26 cellular contexts compared by ENCODE assay signal in the genomic region with DNA sequence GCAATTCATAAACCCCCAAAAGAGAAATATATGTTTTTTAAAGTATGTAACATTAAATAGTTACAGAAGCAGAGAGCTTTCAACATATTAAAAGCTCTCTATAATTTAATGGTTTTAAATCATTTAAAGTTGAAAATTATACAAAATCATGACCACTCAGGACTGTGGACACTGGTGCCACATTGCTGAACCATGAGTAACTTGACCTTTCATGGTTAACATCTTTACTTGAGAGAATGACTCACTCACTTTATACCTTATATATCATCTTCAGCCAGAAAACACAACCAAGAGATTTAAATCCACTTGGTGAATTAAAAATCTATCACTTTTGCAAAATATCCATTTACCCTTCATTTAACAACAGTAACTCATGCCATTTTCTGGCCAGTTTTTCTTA.
DNase-seq lines count a peak whose midpoint lies in the region; ATAC-seq, FAIRE-seq and TF ChIP-seq lines count a peak whose summit lies in the region.
"Had no signal": no experiment of that assay in that cellular context is flagged by ENCODE, and none has a peak within 500 bp of the region (broad histone marks: within the 10 kb centered on the region; RNA-seq: fewer than 3 reads in every experiment).

No MANE protein-coding gene starts in this region.

- ATAC-seq in GM21360 (IDR thresholded peaks at IDR 0.05; ENCODE audit: unreplicated experiment) = no peak
- ATAC-seq: activated T-cell treated with anti-CD3 and anti-CD28 coated beads, Interleukin-2, amount 50 U/mL, for 72 hours; stimulated activated naive CD8-positive, alpha-beta T cell treated with anti-CD3 and anti-CD28 coated beads, Interleukin-15, Interleukin-2, amounts not matched to agents 100 U/mL and 50 U/mL, for 24 hours; T-cell had no signal

- TF ChIP-seq CTCF in astrocyte (IDR thresholded peaks at IDR 0.05; ENCODE audit: insufficient read depth, low read depth, low read length) (no peak), nephron progenitor cell (IDR thresholded peaks at IDR 0.05) (no peak)

- H3K36me3 Mint-ChIP-seq in astrocyte (ENCODE audit: low read depth, unreplicated experiment) = no peaks in the 10 kb centered on the region
- H3K36me3 Mint-ChIP-seq in nephron progenitor cell (ENCODE audit: low read depth) = no peaks in the 10 kb centered on the region
- H3K36me3 Mint-ChIP-seq: activated naive CD4-positive, alpha-beta T cell treated with anti-CD3 and anti-CD28 coated beads, Interleukin-2, amount 50 U/mL, for 24 hours; naive B cell; T-cell had no signal

- no peak overlapping the region for H3K4me3 ChIP-seq in astrocyte (ENCODE audit: insufficient read depth, low read depth, low read length)
- H3K4me3 ChIP-seq: ascending aorta, HAP-1, tibial nerve had no signal

- H3K9me3 ChIP-seq in astrocyte (ENCODE audit: insufficient read depth, low read depth, low read length) = no peaks in the 10 kb centered on the region
- H3K9me3 ChIP-seq: ascending aorta, HAP-1 had no signal

- H2AFZ ChIP-seq in astrocyte (ENCODE audit: low read depth, low read length) = no peak overlapping the region
- H2AFZ ChIP-seq: parathyroid adenoma had no signal

- H3K27me3 Mint-ChIP-seq in astrocyte (ENCODE audit: low read depth, unreplicated experiment) (no peaks in the 10 kb centered on the region), nephron progenitor cell (ENCODE audit: low read depth, poor library complexity) (no peaks in the 10 kb centered on the region)
- H3K27me3 Mint-ChIP-seq: activated naive CD4-positive, alpha-beta T cell treated with anti-CD3 and anti-CD28 coated beads, Interleukin-2, amount 50 U/mL, for 24 hours; B cell; naive B cell; T-cell had no signal

- FAIRE-seq in astrocyte (lab: Jason Lieb, UNC) = no peak
- FAIRE-seq: colon, keratinocyte, TTC549 had no signal

- no peaks in the 10 kb centered on the region for H3K36me3 ChIP-seq in astrocyte (ENCODE audit: insufficient read depth, low read length)
- H3K36me3 ChIP-seq: ascending aorta, HAP-1, tibial nerve had no signal

- DNase-seq in DMS53 (lab: John Stamatoyannopoulos, UW) = peak; percentile 9
- DNase-seq in DMS53 treated with DMSO at 0.1 percent for 48 hours (lab: John Stamatoyannopoulos, UW; ENCODE audit: unreplicated experiment) = no peak
- peak; percentile 76 for DNase-seq in astrocyte (ENCODE audit: low read depth)
- DNase-seq in iris pigment epithelial cell (ENCODE audit: low read depth) = peak; percentile 67
- DNase-seq in activated naive CD4-positive, alpha-beta T cell (lab: John Stamatoyannopoulos, UW) = no peak
- DNase-seq in cortex of kidney (lab: John Stamatoyannopoulos, UW) = no peak
- DNase-seq in nephron progenitor cell = no peak
- DNase-seq: activated T-cell treated with anti-CD3 and anti-CD28 coated beads, Interleukin-2, amount 50 U/mL, for 72 hours; naive B cell; NCI-H1436; NCI-H526 treated with DMSO at 0.1 percent for 48 hours; SIG-M5; stimulated activated CD4-positive, alpha-beta T cell treated with anti-CD3 and anti-CD28 coated beads, Interleukin-2, amount 100 ng/mL, for 24 hours; stimulated activated naive CD8-positive, alpha-beta T cell treated with anti-CD3 and anti-CD28 coated beads, Interleukin-15, Interleukin-2, amounts not matched to agents 100 U/mL and 50 U/mL, for 24 hours; T-cell had no signal

- H3K27ac Mint-ChIP-seq in astrocyte (ENCODE audit: unreplicated experiment) (no peak overlapping the region), nephron progenitor cell (no peak overlapping the region)
- H3K27ac Mint-ChIP-seq: activated naive CD4-positive, alpha-beta T cell treated with anti-CD3 and anti-CD28 coated beads, Interleukin-2, amount 50 U/mL, for 24 hours; activated T-cell treated with anti-CD3 and anti-CD28 coated beads, Interleukin-2, amount 50 U/mL, for 72 hours; B cell; naive B cell; T-cell had no signal

- H3K9me3 Mint-ChIP-seq in astrocyte (ENCODE audit: unreplicated experiment) (no peaks in the 10 kb centered on the region), nephron progenitor cell (no peaks in the 10 kb centered on the region)
- H3K9me3 Mint-ChIP-seq: activated naive CD4-positive, alpha-beta T cell treated with anti-CD3 and anti-CD28 coated beads, Interleukin-2, amount 50 U/mL, for 24 hours had no signal

- no peaks in the 10 kb centered on the region for H4K20me1 ChIP-seq in astrocyte (ENCODE audit: insufficient read depth, low read length)

- H3K27ac ChIP-seq in astrocyte (ENCODE audit: low read depth, low read length) = no peak overlapping the region
- H3K27ac ChIP-seq: 22Rv1, ascending aorta, parathyroid adenoma, tibial nerve had no signal

- no peaks in the 10 kb centered on the region for H3K27me3 ChIP-seq in astrocyte (ENCODE audit: insufficient read depth, low read length)
- H3K27me3 ChIP-seq: ascending aorta, tibial nerve had no signal

- H3K4me3 Mint-ChIP-seq in astrocyte (ENCODE audit: unreplicated experiment) (no peak overlapping the region), nephron progenitor cell (no peak overlapping the region)
- H3K4me3 Mint-ChIP-seq: activated naive CD4-positive, alpha-beta T cell treated with anti-CD3 and anti-CD28 coated beads, Interleukin-2, amount 50 U/mL, for 24 hours; activated T-cell treated with anti-CD3 and anti-CD28 coated beads, Interleukin-2, amount 50 U/mL, for 72 hours; B cell; naive B cell; T-cell had no signal

- H3K79me2 ChIP-seq in astrocyte (ENCODE audit: insufficient read depth, low read length) = no peaks in the 10 kb centered on the region
- H3K79me2 ChIP-seq: parathyroid adenoma had no signal

- no peak overlapping the region for H3K9ac ChIP-seq in astrocyte (ENCODE audit: low read length)
- H3K9ac ChIP-seq: parathyroid adenoma had no signal

- no peak overlapping the region for H3K4me2 ChIP-seq in astrocyte (ENCODE audit: low read length)

- H3K4me1 ChIP-seq in astrocyte (ENCODE audit: insufficient read depth, low read length) = no peaks in the 10 kb centered on the region
- H3K4me1 ChIP-seq: ascending aorta, HAP-1, parathyroid adenoma, tibial nerve had no signal

- peaks cover 12% of the 10 kb centered on the region for H3K4me1 Mint-ChIP-seq in astrocyte (ENCODE audit: low read depth, unreplicated experiment)
- no peaks in the 10 kb centered on the region for H3K4me1 Mint-ChIP-seq in nephron progenitor cell
- H3K4me1 Mint-ChIP-seq: activated naive CD4-positive, alpha-beta T cell treated with anti-CD3 and anti-CD28 coated beads, Interleukin-2, amount 50 U/mL, for 24 hours; B cell; naive B cell; T-cell had no signal

Comparison
In these comparisons a context has a peak if more than half of its experiments do, and no peak if none do; other contexts are left out.
1. DNase-seq: peak in DMS53 (single experiment), astrocyte (single experiment) and iris pigment epithelial cell (single experiment); none in DMS53 treated with DMSO at 0.1 percent for 48 hours (single experiment), activated naive CD4-positive, alpha-beta T cell (0 of 4), cortex of kidney (single experiment) and nephron progenitor cell (single experiment).